23 cellular contexts compared by ENCODE assay signal in the genomic region with DNA sequence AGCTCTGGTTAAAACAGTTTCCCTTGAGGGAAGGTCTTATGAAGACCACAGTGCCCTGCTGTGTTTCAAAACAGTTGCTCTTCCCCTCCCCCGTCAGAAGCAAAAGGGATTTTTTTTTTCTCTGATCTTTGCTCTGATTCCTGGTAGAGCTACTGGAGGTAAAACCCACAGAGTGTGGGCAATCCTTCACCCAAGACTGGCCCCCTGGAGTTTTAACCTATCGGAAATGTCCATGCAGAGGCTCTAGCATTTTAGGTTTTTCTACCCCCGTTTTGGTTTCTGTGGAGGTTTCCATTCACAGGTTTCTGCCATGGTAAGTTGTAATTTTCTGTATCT. TPM values are rescaled to one million over a fixed set of nuclear protein-coding genes. Genes with fewer than 3 reads are reported as not detected.
DNase-seq lines count a peak whose midpoint lies in the region; ATAC-seq and TF ChIP-seq lines count a peak whose summit lies in the region.
"Had no signal": no experiment of that assay in that cellular context is flagged by ENCODE, and none has a peak within 500 bp of the region (broad histone marks: within the 10 kb centered on the region; RNA-seq: fewer than 3 reads in every experiment).

No MANE protein-coding gene starts in this region.

- H3K27ac ChIP-seq in esophagus squamous epithelium = no peak overlapping the region
- H3K27ac ChIP-seq: hepatocyte had no signal

- WGBS in esophagus squamous epithelium, 2 donors = 26 to 33% methylated on average over 3 of the region's 3 CpGs

- TF ChIP-seq POLR2A in esophagus squamous epithelium (IDR thresholded peaks at IDR 0.05) = no peak

- no peak overlapping the region for H3K4me3 ChIP-seq in Loucy (ENCODE audit: low read length, poor library complexity, severe bottlenecking)
- H3K4me3 ChIP-seq in esophagus squamous epithelium = no peak overlapping the region
- H3K4me3 ChIP-seq: hepatocyte had no signal

- no peak for DNase-seq in activated T-cell treated with anti-CD3 and anti-CD28 coated beads, Interleukin-2, amount 50 U/mL, for 24 hours
- no peak for DNase-seq in activated T-cell treated with anti-CD3 and anti-CD28 coated beads, Interleukin-2, amount 50 U/mL, for 48 hours
- peak; percentile 39 for DNase-seq in activated T-helper 1 cell treated with anti-CD3 and anti-CD28 coated beads, Interleukin-12 subunit alpha, Interleukin-12 subunit beta, Interleukin-2, Interleukin-4 antibody, amounts not matched to agents 30 ng/mL and 10 ng/mL and 1 ng/mL, durations not matched to agents 14 hours and 24 hours and 36 hours (ENCODE audit: low spot score)
- DNase-seq in stimulated activated effector memory CD8-positive, alpha-beta T cell treated with anti-CD3 and anti-CD28 coated beads, Interleukin-12 subunit alpha, Interleukin-12 subunit beta, amount 100 ng/mL, for 72 hours (ENCODE audit: low spot score in 2 of 2) = peak in 1 of 2 donors; percentile 60
- DNase-seq in NCI-H2107 treated with DMSO at 0.1 percent for 48 hours (lab: John Stamatoyannopoulos, UW; ENCODE audit: unreplicated experiment) (no peak), esophagus squamous epithelium (lab: John Stamatoyannopoulos, UW) (no peak)
- DNase-seq: activated CD4-positive, CD25-positive, alpha-beta regulatory T cell treated with anti-CD3 and anti-CD28 coated beads, Interleukin-2, amount 50 U/mL, for 72 hours; activated effector memory CD4-positive, alpha-beta T cell treated with Interleukin-2 at 50 U/mL for 16 hours; DMS153; NCI-H2029 treated with DMSO at 0.1 percent for 48 hours; NCI-H524; SIG-M5; stimulated activated naive CD4-positive, alpha-beta T cell treated with Interleukin-2 at 50 U/mL for 16 hours had no signal

- H3K9me2 ChIP-seq in Loucy (replicated peaks; ENCODE audit: low read depth, low read length) = no peaks in the 10 kb centered on the region

- intact Hi-C loops in activated T-helper 1 cell treated with anti-CD3 and anti-CD28 coated beads, Interleukin-12 subunit alpha, Interleukin-12 subunit beta, Interleukin-2, Interleukin-4 antibody, amounts not matched to agents 30 ng/mL and 10 ng/mL and 1 ng/mL, durations not matched to agents 14 hours and 24 hours and 36 hours (cut with micrococcal nuclease) = loop anchor here (2.0 to 5.0 kb wide), 2 partner anchors 14 to 47 kb away; no protein-coding TSS in a partner anchor
- intact Hi-C loops in esophagus squamous epithelium (cut with DNase I) = no loop called here

- ATAC-seq in stimulated activated effector memory CD8-positive, alpha-beta T cell treated with anti-CD3 and anti-CD28 coated beads, Interleukin-12 subunit alpha, Interleukin-12 subunit beta, amount 100 ng/mL, for 72 hours = peak; percentile 94
- no peak for ATAC-seq in GM18502 (IDR thresholded peaks at IDR 0.05; ENCODE audit: poor library complexity, unreplicated experiment)

- peaks cover 6% of the 10 kb centered on the region for H3K4me1 ChIP-seq in Loucy (ENCODE audit: insufficient read depth, low read length, poor library complexity, severe bottlenecking)
- H3K4me1 ChIP-seq in esophagus squamous epithelium = no peaks in the 10 kb centered on the region

- H3K79me2 ChIP-seq in Loucy (ENCODE audit: insufficient read depth, low read length) = no peaks in the 10 kb centered on the region
- H3K79me2 ChIP-seq: hepatocyte had no signal

- H3F3A ChIP-seq in Loucy (ENCODE audit: low read depth) = no peaks in the 10 kb centered on the region

- peak overlapping the region; percentile 28 for H3K4me2 ChIP-seq in Loucy (ENCODE audit: low read depth, low read length, poor library complexity, severe bottlenecking)
- H3K4me2 ChIP-seq: hepatocyte had no signal

- H3K36me3 ChIP-seq in Loucy (ENCODE audit: insufficient read depth, low read length) (no peaks in the 10 kb centered on the region), esophagus squamous epithelium (no peaks in the 10 kb centered on the region)

- peak overlapping the region; percentile 9 for H3K27ac Mint-ChIP-seq in activated T-cell treated with anti-CD3 and anti-CD28 coated beads, Interleukin-2, amount 50 U/mL, for 24 hours
- H3K27ac Mint-ChIP-seq in activated T-helper 1 cell treated with anti-CD3 and anti-CD28 coated beads, Interleukin-12 subunit alpha, Interleukin-12 subunit beta, Interleukin-2, Interleukin-4 antibody, amounts not matched to agents 30 ng/mL and 10 ng/mL and 1 ng/mL, durations not matched to agents 14 hours and 24 hours and 36 hours = peak overlapping the region; percentile 87
- H3K27ac Mint-ChIP-seq in stimulated activated effector memory CD8-positive, alpha-beta T cell treated with anti-CD3 and anti-CD28 coated beads, Interleukin-12 subunit alpha, Interleukin-12 subunit beta, amount 100 ng/mL, for 72 hours = peak overlapping the region; percentile 38

- TF ChIP-seq CTCF in Loucy (conservative IDR thresholded peaks at IDR 0.05; ENCODE audit: low read length) (no peak), esophagus squamous epithelium (IDR thresholded peaks at IDR 0.05) (no peak)

- no peaks in the 10 kb centered on the region for H4K20me1 ChIP-seq in Loucy (ENCODE audit: insufficient read depth, low read length, poor library complexity, severe bottlenecking)

- H2AFZ ChIP-seq in Loucy (ENCODE audit: low read length) = peak overlapping the region; percentile 38; the same call in 1 of the 2 replicates
- H2AFZ ChIP-seq: hepatocyte had no signal

- H3K27me3 Mint-ChIP-seq in activated T-cell treated with anti-CD3 and anti-CD28 coated beads, Interleukin-2, amount 50 U/mL, for 24 hours = peaks cover 30% of the 10 kb centered on the region
- H3K27me3 Mint-ChIP-seq in activated T-helper 1 cell treated with anti-CD3 and anti-CD28 coated beads, Interleukin-12 subunit alpha, Interleukin-12 subunit beta, Interleukin-2, Interleukin-4 antibody, amounts not matched to agents 30 ng/mL and 10 ng/mL and 1 ng/mL, durations not matched to agents 14 hours and 24 hours and 36 hours (ENCODE audit: insufficient read depth) = peaks cover 6% of the 10 kb centered on the region

- no peaks in the 10 kb centered on the region for H3K9me3 Mint-ChIP-seq in activated T-cell treated with anti-CD3 and anti-CD28 coated beads, Interleukin-2, amount 50 U/mL, for 24 hours
- peaks cover 5% of the 10 kb centered on the region for H3K9me3 Mint-ChIP-seq in activated T-helper 1 cell treated with anti-CD3 and anti-CD28 coated beads, Interleukin-12 subunit alpha, Interleukin-12 subunit beta, Interleukin-2, Interleukin-4 antibody, amounts not matched to agents 30 ng/mL and 10 ng/mL and 1 ng/mL, durations not matched to agents 14 hours and 24 hours and 36 hours
- H3K9me3 Mint-ChIP-seq in stimulated activated effector memory CD8-positive, alpha-beta T cell treated with anti-CD3 and anti-CD28 coated beads, Interleukin-12 subunit alpha, Interleukin-12 subunit beta, amount 100 ng/mL, for 72 hours = no peaks in the 10 kb centered on the region

- no peak overlapping the region for H3K9ac ChIP-seq in Loucy (ENCODE audit: low read depth, low read length, poor library complexity, severe bottlenecking)

- H3K36me3 Mint-ChIP-seq in activated T-cell treated with anti-CD3 and anti-CD28 coated beads, Interleukin-2, amount 50 U/mL, for 24 hours (ENCODE audit: low read depth) = no peaks in the 10 kb centered on the region
- H3K36me3 Mint-ChIP-seq in activated T-helper 1 cell treated with anti-CD3 and anti-CD28 coated beads, Interleukin-12 subunit alpha, Interleukin-12 subunit beta, Interleukin-2, Interleukin-4 antibody, amounts not matched to agents 30 ng/mL and 10 ng/mL and 1 ng/mL, durations not matched to agents 14 hours and 24 hours and 36 hours (ENCODE audit: low read depth) = peaks cover 3% of the 10 kb centered on the region
- no peaks in the 10 kb centered on the region for H3K36me3 Mint-ChIP-seq in stimulated activated effector memory CD8-positive, alpha-beta T cell treated with anti-CD3 and anti-CD28 coated beads, Interleukin-12 subunit alpha, Interleukin-12 subunit beta, amount 100 ng/mL, for 72 hours

- H3K4me1 Mint-ChIP-seq in activated T-cell treated with anti-CD3 and anti-CD28 coated beads, Interleukin-2, amount 50 U/mL, for 24 hours (ENCODE audit: low read depth) = peaks cover 35% of the 10 kb centered on the region
- H3K4me1 Mint-ChIP-seq in activated T-helper 1 cell treated with anti-CD3 and anti-CD28 coated beads, Interleukin-12 subunit alpha, Interleukin-12 subunit beta, Interleukin-2, Interleukin-4 antibody, amounts not matched to agents 30 ng/mL and 10 ng/mL and 1 ng/mL, durations not matched to agents 14 hours and 24 hours and 36 hours (ENCODE audit: low read depth) = peaks cover 32% of the 10 kb centered on the region
- peaks cover 22% of the 10 kb centered on the region for H3K4me1 Mint-ChIP-seq in stimulated activated effector memory CD8-positive, alpha-beta T cell treated with anti-CD3 and anti-CD28 coated beads, Interleukin-12 subunit alpha, Interleukin-12 subunit beta, amount 100 ng/mL, for 72 hours

- peak overlapping the region; percentile 18 for H3K4me3 Mint-ChIP-seq in activated T-cell treated with anti-CD3 and anti-CD28 coated beads, Interleukin-2, amount 50 U/mL, for 24 hours
- H3K4me3 Mint-ChIP-seq in activated T-helper 1 cell treated with anti-CD3 and anti-CD28 coated beads, Interleukin-12 subunit alpha, Interleukin-12 subunit beta, Interleukin-2, Interleukin-4 antibody, amounts not matched to agents 30 ng/mL and 10 ng/mL and 1 ng/mL, durations not matched to agents 14 hours and 24 hours and 36 hours = peak overlapping the region; percentile 29
- H3K4me3 Mint-ChIP-seq in stimulated activated effector memory CD8-positive, alpha-beta T cell treated with anti-CD3 and anti-CD28 coated beads, Interleukin-12 subunit alpha, Interleukin-12 subunit beta, amount 100 ng/mL, for 72 hours = peak overlapping the region; percentile 30

- no peaks in the 10 kb centered on the region for H3K27me3 ChIP-seq in Loucy (ENCODE audit: insufficient read depth, low read length, poor library complexity, severe bottlenecking)
- peaks cover 0 to 28% (median 0%) of the 10 kb centered on the region in 4 donors for H3K27me3 ChIP-seq in esophagus squamous epithelium

- H3K9me3 ChIP-seq in Loucy (ENCODE audit: insufficient read depth, low read depth, low read length) = no peaks in the 10 kb centered on the region
- no peaks in the 10 kb centered on the region for H3K9me3 ChIP-seq in esophagus squamous epithelium

RNA-seq across cellular contexts. Expression of a gene that starts 27.7 kb away (rescaled TPM):
- 0.96 and 1.0 TPM in 2 replicates for total RNA-seq in activated T-helper 1 cell treated with anti-CD3 and anti-CD28 coated beads, Interleukin-12 subunit alpha, Interleukin-12 subunit beta, Interleukin-2, Interleukin-4 antibody, amounts not matched to agents 30 ng/mL and 10 ng/mL and 1 ng/mL, durations not matched to agents 14 hours and 24 hours and 36 hours
- total RNA-seq in esophagus squamous epithelium = under 1 TPM in 3 of 4 donors, not detected in 1; 0.04 to 0.57 (median 0.53) TPM
- total RNA-seq: fibroblast of villous mesenchyme, kidney epithelial cell had no signal

RNA-seq across cellular contexts. Expression of a gene that starts 44.5 kb away (rescaled TPM):
- total RNA-seq in activated T-helper 1 cell treated with anti-CD3 and anti-CD28 coated beads, Interleukin-12 subunit alpha, Interleukin-12 subunit beta, Interleukin-2, Interleukin-4 antibody, amounts not matched to agents 30 ng/mL and 10 ng/mL and 1 ng/mL, durations not matched to agents 14 hours and 24 hours and 36 hours = not detected in 2 replicates
- total RNA-seq in esophagus squamous epithelium = not detected
- total RNA-seq: A673; fibroblast of villous mesenchyme; hepatocyte; kidney epithelial cell; mesenteric fat pad; OCI-LY7; T-helper 1 cell treated with Interleukin-12 subunit alpha and Interleukin-12 subunit beta and Interleukin-4 antibody, amounts not matched to agents 30 ng/mL and 1 ng/mL, for 36 hours; urinary bladder had no signal

Comparison
In these comparisons a context has a peak if more than half of its experiments do, and no peak if none do; other contexts are left out.
1. H3K27ac Mint-ChIP-seq: peak in every context shown above with its lines; median percentile 87 in activated T-helper 1 cell treated with anti-CD3 and anti-CD28 coated beads, Interleukin-12 subunit alpha, Interleukin-12 subunit beta, Interleukin-2, Interleukin-4 antibody, amounts not matched to agents 30 ng/mL and 10 ng/mL and 1 ng/mL, durations not matched to agents 14 hours and 24 hours and 36 hours; 38 in stimulated activated effector memory CD8-positive, alpha-beta T cell treated with anti-CD3 and anti-CD28 coated beads, Interleukin-12 subunit alpha, Interleukin-12 subunit beta, amount 100 ng/mL, for 72 hours; 9 in activated T-cell treated with anti-CD3 and anti-CD28 coated beads, Interleukin-2, amount 50 U/mL, for 24 hours.